Comparison of ENCODE assay signal across 21 cellular contexts in genomic region chr19:36847968-36848367, GRCh38. TPM values are rescaled to one million over a fixed set of nuclear protein-coding genes. Genes with fewer than 3 reads are reported as not detected.
DNase-seq lines count a peak whose midpoint lies in the region; ATAC-seq and TF ChIP-seq lines count a peak whose summit lies in the region.
"Had no signal": no experiment of that assay in that cellular context is flagged by ENCODE, and none has a peak within 500 bp of the region (broad histone marks: within the 10 kb centered on the region; RNA-seq: fewer than 3 reads in every experiment).

No MANE protein-coding gene starts in this region.

- H3K36me3 Mint-ChIP-seq in stimulated activated naive CD8-positive, alpha-beta T cell treated with anti-CD3 and anti-CD28 coated beads, Interleukin-15, Interleukin-2, amounts not matched to agents 100 ng/mL and 50 ng/mL, for 24 hours (ENCODE audit: low read depth) = peaks cover 63% of the 10 kb centered on the region
- peaks cover 35% of the 10 kb centered on the region for H3K36me3 Mint-ChIP-seq in activated T-helper 1 cell treated with anti-CD3 and anti-CD28 coated beads, Interleukin-12 subunit alpha, Interleukin-12 subunit beta, Interleukin-2, Interleukin-4 antibody, amounts not matched to agents 30 ng/mL and 10 ng/mL and 1 ng/mL, durations not matched to agents 14 hours and 24 hours and 36 hours (ENCODE audit: low read depth)
- peaks cover 45% of the 10 kb centered on the region for H3K36me3 Mint-ChIP-seq in nephron (ENCODE audit: low read depth)

- DNase-seq in stimulated activated naive CD8-positive, alpha-beta T cell treated with anti-CD3 and anti-CD28 coated beads, Interleukin-15, Interleukin-2, amounts not matched to agents 100 U/mL and 50 U/mL, for 24 hours = no peak
- DNase-seq in activated T-helper 1 cell treated with anti-CD3 and anti-CD28 coated beads, Interleukin-12 subunit alpha, Interleukin-12 subunit beta, Interleukin-2, Interleukin-4 antibody, amounts not matched to agents 30 ng/mL and 10 ng/mL and 1 ng/mL, durations not matched to agents 14 hours and 24 hours and 36 hours (ENCODE audit: low spot score) = no peak
- DNase-seq in NCI-H2029 treated with DMSO at 0.1 percent for 48 hours (lab: John Stamatoyannopoulos, UW) = no peak
- DNase-seq: activated CD4-positive, alpha-beta T cell treated with anti-CD3 and anti-CD28 coated beads for 48 hours; activated CD8-positive, alpha-beta memory T cell treated with anti-CD3 and anti-CD28 coated beads, Interleukin-2, amount 50 U/mL, for 4 hours; activated effector memory CD4-positive, alpha-beta T cell treated with Interleukin-2 at 50 U/mL for 16 hours; adrenal gland; CD4-positive, CD25-positive, alpha-beta regulatory T cell; effector CD8-positive, alpha-beta T cell; hippocampal formation; mucosa of descending colon; NCI-H1048; NCI-H187; NCI-H526 treated with DMSO at 0.1 percent for 48 hours; psoas muscle; SJCRH30 had no signal

- intact Hi-C loops in activated T-helper 1 cell treated with anti-CD3 and anti-CD28 coated beads, Interleukin-12 subunit alpha, Interleukin-12 subunit beta, Interleukin-2, Interleukin-4 antibody, amounts not matched to agents 30 ng/mL and 10 ng/mL and 1 ng/mL, durations not matched to agents 14 hours and 24 hours and 36 hours (cut with micrococcal nuclease) = no loop called here

- no peak for TF ChIP-seq CTCF in nephron (IDR thresholded peaks at IDR 0.05; ENCODE audit: unreplicated experiment in 3 of 3)

- peaks cover 14% of the 10 kb centered on the region for H3K9me3 Mint-ChIP-seq in stimulated activated naive CD8-positive, alpha-beta T cell treated with anti-CD3 and anti-CD28 coated beads, Interleukin-15, Interleukin-2, amounts not matched to agents 100 ng/mL and 50 ng/mL, for 24 hours
- peaks cover 25% of the 10 kb centered on the region for H3K9me3 Mint-ChIP-seq in activated T-helper 1 cell treated with anti-CD3 and anti-CD28 coated beads, Interleukin-12 subunit alpha, Interleukin-12 subunit beta, Interleukin-2, Interleukin-4 antibody, amounts not matched to agents 30 ng/mL and 10 ng/mL and 1 ng/mL, durations not matched to agents 14 hours and 24 hours and 36 hours
- H3K9me3 Mint-ChIP-seq in nephron = peaks cover 26% of the 10 kb centered on the region

- H3K27ac Mint-ChIP-seq in stimulated activated naive CD8-positive, alpha-beta T cell treated with anti-CD3 and anti-CD28 coated beads, Interleukin-15, Interleukin-2, amounts not matched to agents 100 ng/mL and 50 ng/mL, for 24 hours = no peak overlapping the region
- no peak overlapping the region for H3K27ac Mint-ChIP-seq in activated T-helper 1 cell treated with anti-CD3 and anti-CD28 coated beads, Interleukin-12 subunit alpha, Interleukin-12 subunit beta, Interleukin-2, Interleukin-4 antibody, amounts not matched to agents 30 ng/mL and 10 ng/mL and 1 ng/mL, durations not matched to agents 14 hours and 24 hours and 36 hours
- H3K27ac Mint-ChIP-seq in nephron = peak overlapping the region in 1 of 3 experiments; percentile 36
- H3K27ac Mint-ChIP-seq: CD4-positive, CD25-positive, alpha-beta regulatory T cell had no signal

- no peaks in the 10 kb centered on the region for H3K27me3 Mint-ChIP-seq in stimulated activated naive CD8-positive, alpha-beta T cell treated with anti-CD3 and anti-CD28 coated beads, Interleukin-15, Interleukin-2, amounts not matched to agents 100 ng/mL and 50 ng/mL, for 24 hours
- no peaks in the 10 kb centered on the region for H3K27me3 Mint-ChIP-seq in activated T-helper 1 cell treated with anti-CD3 and anti-CD28 coated beads, Interleukin-12 subunit alpha, Interleukin-12 subunit beta, Interleukin-2, Interleukin-4 antibody, amounts not matched to agents 30 ng/mL and 10 ng/mL and 1 ng/mL, durations not matched to agents 14 hours and 24 hours and 36 hours (ENCODE audit: insufficient read depth)
- no peaks in the 10 kb centered on the region for H3K27me3 Mint-ChIP-seq in nephron (ENCODE audit: low read depth)
- H3K27me3 Mint-ChIP-seq: CD4-positive, CD25-positive, alpha-beta regulatory T cell had no signal

- H3K4me1 Mint-ChIP-seq in stimulated activated naive CD8-positive, alpha-beta T cell treated with anti-CD3 and anti-CD28 coated beads, Interleukin-15, Interleukin-2, amounts not matched to agents 100 ng/mL and 50 ng/mL, for 24 hours (ENCODE audit: low read depth) = peaks cover 11% of the 10 kb centered on the region
- H3K4me1 Mint-ChIP-seq in activated T-helper 1 cell treated with anti-CD3 and anti-CD28 coated beads, Interleukin-12 subunit alpha, Interleukin-12 subunit beta, Interleukin-2, Interleukin-4 antibody, amounts not matched to agents 30 ng/mL and 10 ng/mL and 1 ng/mL, durations not matched to agents 14 hours and 24 hours and 36 hours (ENCODE audit: low read depth) = peaks cover 6% of the 10 kb centered on the region
- peaks cover 5% of the 10 kb centered on the region for H3K4me1 Mint-ChIP-seq in nephron

- no peak for ATAC-seq in stimulated activated naive CD8-positive, alpha-beta T cell treated with anti-CD3 and anti-CD28 coated beads, Interleukin-15, Interleukin-2, amounts not matched to agents 100 U/mL and 50 U/mL, for 24 hours
- ATAC-seq in HG02973 (IDR thresholded peaks at IDR 0.05; ENCODE audit: unreplicated experiment) (no peak), GM21381 (IDR thresholded peaks at IDR 0.05; ENCODE audit: unreplicated experiment) (no peak)
- ATAC-seq: HepG2, mucosa of descending colon, psoas muscle had no signal

- H3K4me3 Mint-ChIP-seq in stimulated activated naive CD8-positive, alpha-beta T cell treated with anti-CD3 and anti-CD28 coated beads, Interleukin-15, Interleukin-2, amounts not matched to agents 100 ng/mL and 50 ng/mL, for 24 hours = peak overlapping the region; percentile 70
- H3K4me3 Mint-ChIP-seq in activated T-helper 1 cell treated with anti-CD3 and anti-CD28 coated beads, Interleukin-12 subunit alpha, Interleukin-12 subunit beta, Interleukin-2, Interleukin-4 antibody, amounts not matched to agents 30 ng/mL and 10 ng/mL and 1 ng/mL, durations not matched to agents 14 hours and 24 hours and 36 hours = peak overlapping the region; percentile 82
- peak overlapping the region; percentile 79 to 85 (median 80) for H3K4me3 Mint-ChIP-seq in nephron

RNA-seq across cellular contexts. Expression of gene ZNF345, which starts 2.7 kb away (rescaled TPM):
- total RNA-seq in activated T-helper 1 cell treated with anti-CD3 and anti-CD28 coated beads, Interleukin-12 subunit alpha, Interleukin-12 subunit beta, Interleukin-2, Interleukin-4 antibody, amounts not matched to agents 30 ng/mL and 10 ng/mL and 1 ng/mL, durations not matched to agents 14 hours and 24 hours and 36 hours = 3.7 and 4.4 TPM in 2 replicates

RNA-seq across cellular contexts. Expression of gene ZNF790, which starts 9.8 kb away (rescaled TPM):
- total RNA-seq in activated T-helper 1 cell treated with anti-CD3 and anti-CD28 coated beads, Interleukin-12 subunit alpha, Interleukin-12 subunit beta, Interleukin-2, Interleukin-4 antibody, amounts not matched to agents 30 ng/mL and 10 ng/mL and 1 ng/mL, durations not matched to agents 14 hours and 24 hours and 36 hours = 4.4 and 4.5 TPM in 2 replicates
